ENCODE assay signal across 8 cellular contexts in the genomic region with DNA sequence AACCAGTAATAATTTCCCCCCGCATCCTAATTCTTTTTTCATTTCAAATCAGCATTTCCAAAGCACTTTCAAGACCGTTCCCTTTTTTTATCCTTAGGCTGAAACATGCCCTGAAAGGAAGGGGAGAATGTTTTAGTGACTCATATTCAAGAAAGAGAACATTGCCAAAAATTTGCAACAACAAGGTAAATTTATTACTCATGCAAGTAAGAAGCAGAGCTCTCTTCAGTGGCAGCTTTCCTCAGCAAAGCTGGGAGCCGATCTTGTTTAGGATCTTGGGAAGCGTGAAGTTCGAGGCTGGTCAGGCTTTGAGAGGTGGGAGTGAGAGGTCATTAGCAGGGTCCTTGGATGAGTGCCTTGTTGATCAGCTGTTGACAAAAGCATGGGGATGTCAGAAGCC.
A peak's percentile ranks its signal among the peaks of the same experiment; 100 is the strongest.
DNase-seq lines count a peak whose midpoint lies in the region; ATAC-seq and TF ChIP-seq lines count a peak whose summit lies in the region.
"Had no signal": no experiment of that assay in that cellular context is flagged by ENCODE, and none has a peak within 500 bp of the region (broad histone marks: within the 10 kb centered on the region; RNA-seq: fewer than 3 reads in every experiment).

No MANE protein-coding gene starts in this region.

- TF ChIP-seq EP300 in gastroesophageal sphincter (IDR thresholded peaks at IDR 0.05): no peak
- no peak for TF ChIP-seq EP300 in transverse colon (IDR thresholded peaks at IDR 0.05; ENCODE audit: low read depth)

- peaks cover 11% of the 10 kb centered on the region for H3K4me1 Mint-ChIP-seq in HFFc6 (ENCODE audit: low read depth)

- WGBS in gastroesophageal sphincter (ENCODE audit: low coverage in 1 of 2), 2 donors: 30 to 40% methylated on average over 5 of the region's 5 CpGs
- 83 to 84% methylated on average over 2 to 5 of the region's 5 CpGs for WGBS in transverse colon (ENCODE audit: low coverage in 1 of 2), 2 donors

- H3K4me3 ChIP-seq in gastroesophageal sphincter (no peak overlapping the region), transverse colon (no peak overlapping the region), dorsolateral prefrontal cortex (no peak overlapping the region)

- peaks cover 2 to 44% (median 18%) of the 10 kb centered on the region in 3 donors for H3K4me1 ChIP-seq in gastroesophageal sphincter
- peaks cover 3 to 37% (median 19%) of the 10 kb centered on the region in 4 donors for H3K4me1 ChIP-seq in transverse colon

- no peaks in the 10 kb centered on the region for H3K27me3 ChIP-seq in gastroesophageal sphincter
- no peaks in the 10 kb centered on the region for H3K27me3 ChIP-seq in transverse colon
- H3K27me3 ChIP-seq in dorsolateral prefrontal cortex: no peaks in the 10 kb centered on the region

- in situ Hi-C loops in transverse colon (cut with MboI; ENCODE audit: low pct_ligation_motif_present in 1 of 4, low pct_unique_long_range_greater_than_20kb in 1 of 4, low sequenced_read_pairs in 3 of 4): loop anchor here in 1 of 4 donors (25.0 kb wide), 1 partner anchor 170 kb away; no protein-coding TSS in a partner anchor

- H3K36me3 ChIP-seq in gastroesophageal sphincter (no peaks in the 10 kb centered on the region), transverse colon (no peaks in the 10 kb centered on the region)

- TF ChIP-seq CTCF in HFFc6 (IDR thresholded peaks at IDR 0.05): no peak
- no peak for TF ChIP-seq CTCF in gastroesophageal sphincter (IDR thresholded peaks at IDR 0.05)
- no peak for TF ChIP-seq CTCF in transverse colon (IDR thresholded peaks at IDR 0.05)
- TF ChIP-seq CTCF in dorsolateral prefrontal cortex (IDR thresholded peaks at IDR 0.05 in 54 of 56, conservative IDR thresholded peaks at IDR 0.05 in 2 of 56; ENCODE audit: low read depth in 1 of 56, partially characterized antibody in 56 of 56): no peak

- H3K27ac Mint-ChIP-seq in HFFc6: peak overlapping the region; percentile 98

- DNase-seq in HFFc6 (peak; percentile 88), amniotic stem cell (lab: John Stamatoyannopoulos, UW) (peak; percentile 84), transverse colon (no peak), dorsolateral prefrontal cortex (no peak)
- no peak for DNase-seq in activated CD4-positive, alpha-beta T cell treated with anti-CD3 and anti-CD28 coated beads, Interleukin-2, amount 50 U/mL, for 4 hours
- DNase-seq: NCI-H1092 treated with DMSO at 0.1 percent for 48 hours had no signal

- H3K27ac ChIP-seq in gastroesophageal sphincter (peak overlapping the region; percentile 40 to 81 (median 72)), transverse colon (peak overlapping the region; percentile 21 to 73 (median 57)), dorsolateral prefrontal cortex (peak overlapping the region in 10 of 59 donors; percentile 0 to 57 (median 14))

- H3K27me3 Mint-ChIP-seq in HFFc6 (ENCODE audit: insufficient read depth): no peaks in the 10 kb centered on the region; the same call in 1 of the 2 replicates

- intact Hi-C loops in transverse colon (cut with DNase I; ENCODE audit: low total_unique reads) (no loop called here), dorsolateral prefrontal cortex (cut with DNase I) (no loop called here)

- H3K4me3 Mint-ChIP-seq in HFFc6: peak overlapping the region; percentile 88

- H3K36me3 Mint-ChIP-seq in HFFc6 (ENCODE audit: low read depth): peaks cover 11% of the 10 kb centered on the region

- H3K9me3 Mint-ChIP-seq in HFFc6: no peaks in the 10 kb centered on the region

- ATAC-seq in gastroesophageal sphincter (no peak), GM19324 (IDR thresholded peaks at IDR 0.05; ENCODE audit: low FRiP score, unreplicated experiment) (no peak)

- no peak for TF ChIP-seq POLR2A in gastroesophageal sphincter (IDR thresholded peaks at IDR 0.05)
- no peak for TF ChIP-seq POLR2A in transverse colon (IDR thresholded peaks at IDR 0.05)

- H3K9me3 ChIP-seq in gastroesophageal sphincter (no peaks in the 10 kb centered on the region), transverse colon (no peaks in the 10 kb centered on the region)

Comparison
In these comparisons a context has a peak if more than half of its experiments do, and no peak if none do; other contexts are left out.
1. DNase-seq: peak in HFFc6 (single experiment) and amniotic stem cell (single experiment); none in transverse colon (single experiment), activated CD4-positive, alpha-beta T cell treated with anti-CD3 and anti-CD28 coated beads, Interleukin-2, amount 50 U/mL, for 4 hours (0 of 2) and dorsolateral prefrontal cortex (0 of 10).